1 cellular context compared by ENCODE assay signal in genomic region chr19:51724543-51724942, GRCh38.
TF ChIP-seq lines count a peak whose summit lies in the region.

No MANE protein-coding gene starts in this region.

TF ChIP-seq in H1, 55 proteins besides CTCF, POLR2A, EP300 and RAD21:
- TF ChIP-seq SRF (IDR thresholded peaks at IDR 0.05; ENCODE audit: low read depth, low read length): no peak
- TF ChIP-seq TAF1 (IDR thresholded peaks at IDR 0.05; ENCODE audit: low read depth, low read length): no peak
- no peak for TF ChIP-seq ATF2 (IDR thresholded peaks at IDR 0.05; ENCODE audit: low read length)
- no peak for TF ChIP-seq SIN3A (conservative IDR thresholded peaks at IDR 0.05 in 1 of 2, IDR thresholded peaks at IDR 0.05 in 1 of 2; ENCODE audit: low read depth in 1 of 2, low read length in 2 of 2)
- no peak for TF ChIP-seq SIRT6 (IDR thresholded peaks at IDR 0.05; ENCODE audit: low read length)
- TF ChIP-seq YY1 (IDR thresholded peaks at IDR 0.05; ENCODE audit: low read depth, low read length): no peak
- TF ChIP-seq JUND (IDR thresholded peaks at IDR 0.05; ENCODE audit: low read length): no peak
- no peak for TF ChIP-seq CHD1 (IDR thresholded peaks at IDR 0.05; ENCODE audit: low read depth, low read length)
TF ChIP-seq in H1: peak in this region for 0.
